ENCODE assay signal across 8 cellular contexts in the genomic region with DNA sequence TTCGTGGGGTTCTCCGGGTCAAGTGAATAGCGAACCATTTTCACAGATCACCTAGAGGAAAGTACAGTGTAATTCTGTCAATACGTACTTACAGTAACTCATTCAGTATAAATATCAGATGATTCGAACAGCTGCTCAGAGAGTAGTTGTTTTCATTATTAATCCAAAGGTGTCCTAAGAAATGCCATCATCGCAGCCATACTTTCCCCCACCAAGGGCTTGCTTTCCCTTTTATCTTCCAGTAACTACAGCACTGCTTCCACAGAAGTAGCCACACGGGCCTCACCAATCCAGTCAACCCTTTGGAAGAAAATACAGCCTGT. TPM values are rescaled to one million over a fixed set of nuclear protein-coding genes. Genes with fewer than 3 reads are reported as not detected.
DNase-seq lines count a peak whose midpoint lies in the region; ATAC-seq, FAIRE-seq and TF ChIP-seq lines count a peak whose summit lies in the region.

No MANE protein-coding gene starts in this region.

- FAIRE-seq in pancreas (lab: Jason Lieb, UNC), result no peak

- ATAC-seq in pancreas, result no peak
- no peak for ATAC-seq in HG03139 (IDR thresholded peaks at IDR 0.05; ENCODE audit: unreplicated experiment)
- no peak for ATAC-seq in HG03565 (IDR thresholded peaks at IDR 0.05; ENCODE audit: unreplicated experiment)

- peak overlapping the region; percentile 96 for H3K27ac Mint-ChIP-seq in Calu3 (ENCODE audit: unreplicated experiment)

- H3K4me3 Mint-ChIP-seq in Calu3 (ENCODE audit: low read depth, unreplicated experiment), result peak overlapping the region; percentile 92

- no peak for TF ChIP-seq CTCF in Calu3 (IDR thresholded peaks at IDR 0.05; ENCODE audit: unreplicated experiment)
- no peak for TF ChIP-seq CTCF in PC-9 (conservative IDR thresholded peaks at IDR 0.05)
- no peak for TF ChIP-seq CTCF in pancreas (IDR thresholded peaks at IDR 0.05)

- peaks cover 53% of the 10 kb centered on the region for H3F3A ChIP-seq in PC-9 (ENCODE audit: insufficient read depth, low read depth)

- H3K4me1 ChIP-seq in PC-9 (replicated peaks; ENCODE audit: insufficient read depth), result peaks cover 22% of the 10 kb centered on the region
- peaks cover 4 to 27% (median 19%) of the 10 kb centered on the region in 3 donors for H3K4me1 ChIP-seq in pancreas

- no peak for DNase-seq in Calu3
- no peak for DNase-seq in PC-9
- DNase-seq in epithelial cell of prostate (ENCODE audit: low read depth, low spot score), result no peak
- DNase-seq in pancreas, result no peak
- DNase-seq in ecto neural progenitor cell (ENCODE audit: low spot score), result no peak
- DNase-seq in COLO668 (lab: John Stamatoyannopoulos, UW; ENCODE audit: unreplicated experiment), result no peak

- no peaks in the 10 kb centered on the region for H3K9me2 ChIP-seq in PC-9 (ENCODE audit: insufficient read depth)

- H3K4me2 ChIP-seq in PC-9, result peak overlapping the region; percentile 97

- H3K36me3 ChIP-seq in PC-9 (ENCODE audit: low read depth) (peaks cover 30% of the 10 kb centered on the region), pancreas (peaks cover 3 to 29% (median 4%) of the 10 kb centered on the region in 3 donors)

- H3K9me3 ChIP-seq in PC-9 (ENCODE audit: insufficient read depth, low read depth), result no peaks in the 10 kb centered on the region
- H3K9me3 ChIP-seq in pancreas, result no peaks in the 10 kb centered on the region

- peaks cover 30% of the 10 kb centered on the region for H3K4me1 Mint-ChIP-seq in Calu3 (ENCODE audit: low read depth, unreplicated experiment)

- H3K27ac ChIP-seq in PC-9, result peak overlapping the region; percentile 97
- H3K27ac ChIP-seq in epithelial cell of prostate, result peak overlapping the region; percentile 96
- peak overlapping the region; percentile 80 to 92 (median 86) for H3K27ac ChIP-seq in pancreas

- no peak overlapping the region for H2AFZ ChIP-seq in PC-9

- H3K27me3 ChIP-seq in PC-9 (ENCODE audit: insufficient read depth, low read depth) (no peaks in the 10 kb centered on the region), pancreas (no peaks in the 10 kb centered on the region)

- peaks cover 34% of the 10 kb centered on the region for H3K79me2 ChIP-seq in PC-9 (ENCODE audit: low read depth)

- H3K27me3 Mint-ChIP-seq in Calu3 (ENCODE audit: unreplicated experiment), result no peaks in the 10 kb centered on the region

- peaks cover 18% of the 10 kb centered on the region; the same call in 1 of the 2 replicates for H4K20me1 ChIP-seq in PC-9 (ENCODE audit: insufficient read depth)

- intact Hi-C loops in Calu3 (cut with micrococcal nuclease; ENCODE audit: unreplicated experiment) (no loop called here), PC-9 (cut with micrococcal nuclease; ENCODE audit: unreplicated experiment) (no loop called here), pancreas (cut with DNase I) (no loop called here)

- H3K36me3 Mint-ChIP-seq in Calu3 (ENCODE audit: insufficient read depth, unreplicated experiment), result peaks cover 62% of the 10 kb centered on the region

- POLR2A ChIA-PET in PC-9 (lab: Charles Lee; ENCODE audit: unreplicated experiment), result no interaction called here

- CTCF ChIA-PET in Calu3 (lab: Charles Lee) (no interaction called here), PC-9 (lab: Charles Lee) (no interaction called here)

- peak overlapping the region; percentile 97 for H3K4me3 ChIP-seq in PC-9
- peak overlapping the region; percentile 63 to 91 (median 74) for H3K4me3 ChIP-seq in pancreas

- 6 to 9% methylated on average over 7 of the region's 7 CpGs for WGBS in pancreas, 2 donors

- BruUV-seq in Calu3 (replicated peaks; lab: Mats Ljungman, UMichigan) (no TSS peak), PC-9 (replicated peaks; lab: Mats Ljungman, UMichigan) (no TSS peak)

- H3K9me3 Mint-ChIP-seq in Calu3 (ENCODE audit: low read depth, unreplicated experiment), result no peaks in the 10 kb centered on the region

RNA-seq across cellular contexts. Expression of a gene that starts 0.8 kb away (rescaled TPM):
- total RNA-seq in Calu3 (2022), result 1,255 and 1,278 TPM in 2 replicates
- 1,187 and 1,243 TPM in 2 replicates for total RNA-seq in PC-9 (2021)
- 1,000 to 10,000 TPM in 5 of 6 donors, 100 to 1,000 TPM in 1; 958 to 1,707 (median 1,418) TPM for total RNA-seq in pancreas
- 1,000 to 10,000 TPM; 1,298 to 1,780 TPM for polyA plus RNA-seq in pancreas

RNA-seq across cellular contexts. Expression of a gene that starts 4.5 kb away (rescaled TPM):
- total RNA-seq in Calu3 (2022) (57.8 and 73.8 TPM in 2 replicates), PC-9 (2021) (11.3 and 19.2 TPM in 2 replicates), pancreas (10 to 100 TPM; 19.5 to 29.5 (median 26.0) TPM)
- polyA plus RNA-seq in pancreas, result 10 to 100 TPM; 48.7 to 49.7 TPM

RNA-seq across cellular contexts. Expression of a gene that starts 31.1 kb away (rescaled TPM):
- 45.4 and 47.7 TPM in 2 replicates for total RNA-seq in Calu3 (2022)
- 28.0 and 40.8 TPM in 2 replicates for total RNA-seq in PC-9 (2021)
- total RNA-seq in pancreas, result 10 to 100 TPM; 54.1 to 65.7 (median 56.8) TPM
- 10 to 100 TPM; 12.6 to 16.3 TPM for polyA plus RNA-seq in pancreas
